In the genomic region with DNA sequence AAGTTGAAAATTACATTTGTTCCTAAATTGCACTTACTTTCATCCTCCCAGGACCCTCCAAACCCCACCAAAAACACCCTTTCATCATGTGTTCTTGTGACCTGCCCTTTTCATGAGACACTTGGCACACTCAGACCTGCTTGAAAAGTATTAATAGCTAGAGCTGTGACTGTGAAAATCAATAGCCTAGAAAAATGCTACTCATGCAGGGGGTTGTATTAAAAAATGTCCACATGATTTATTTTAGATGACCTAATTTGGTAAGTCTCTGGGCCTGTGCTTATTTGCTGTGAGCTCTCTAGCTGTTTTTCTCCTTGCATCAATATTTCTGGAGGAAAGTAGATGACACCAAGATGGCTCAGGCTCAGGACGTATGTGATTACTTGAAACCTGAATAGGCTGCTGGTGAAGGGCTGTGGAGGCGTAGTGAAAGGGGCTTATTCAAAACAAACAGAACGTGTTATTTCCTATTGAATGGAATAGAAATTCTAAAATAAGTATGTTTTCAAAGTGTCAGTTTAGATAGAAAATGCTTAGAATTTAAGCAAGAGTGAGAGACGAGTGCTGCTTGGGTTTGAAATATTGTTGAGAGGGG, we compare ENCODE assay signal across 10 cellular contexts. TPM values are rescaled to one million over a fixed set of nuclear protein-coding genes. Genes with fewer than 3 reads are reported as not detected.
DNase-seq lines count a peak whose midpoint lies in the region; ATAC-seq, FAIRE-seq and TF ChIP-seq lines count a peak whose summit lies in the region.
"Had no signal": no experiment of that assay in that cellular context is flagged by ENCODE, and none has a peak within 500 bp of the region (broad histone marks: within the 10 kb centered on the region; RNA-seq: fewer than 3 reads in every experiment).

No MANE protein-coding gene starts in this region.

- H3K4me1 ChIP-seq in astrocyte (ENCODE audit: insufficient read depth, low read length), result peaks cover 3% of the 10 kb centered on the region
- peaks cover 7 to 29% (median 15%) of the 10 kb centered on the region in 4 donors for H3K4me1 ChIP-seq in stomach

- no peak overlapping the region for H3K9ac ChIP-seq in astrocyte (ENCODE audit: low read length)

- TF ChIP-seq CTCF in astrocyte (IDR thresholded peaks at IDR 0.05; ENCODE audit: insufficient read depth, low read depth, low read length) (no peak), stomach (IDR thresholded peaks at IDR 0.05) (no peak)

- H3K79me2 ChIP-seq in astrocyte (ENCODE audit: insufficient read depth, low read length), result no peaks in the 10 kb centered on the region

- H3K4me2 ChIP-seq in astrocyte (ENCODE audit: low read length), result no peak overlapping the region

- DNase-seq in astrocyte (ENCODE audit: low read depth) (peak; percentile 41), midbrain (lab: John Stamatoyannopoulos, UW) (peak; percentile 30), stomach (no peak), frontal cortex (ENCODE audit: low spot score in 2 of 2) (no peak), islet precursor cell (no peak), OCI-M2 (lab: John Stamatoyannopoulos, UW; ENCODE audit: unreplicated experiment) (no peak)
- DNase-seq in activated T-cell treated with anti-CD3 and anti-CD28 coated beads, Interleukin-2, amount 50 U/mL, for 4 hours, result no peak

- H3K4me3 Mint-ChIP-seq in astrocyte (ENCODE audit: unreplicated experiment), result no peak overlapping the region
- no peak overlapping the region for H3K4me3 Mint-ChIP-seq in activated T-cell treated with anti-CD3 and anti-CD28 coated beads, Interleukin-2, amount 50 U/mL, for 4 hours

- no peaks in the 10 kb centered on the region for H3K4me1 Mint-ChIP-seq in astrocyte (ENCODE audit: low read depth, unreplicated experiment)
- H3K4me1 Mint-ChIP-seq in activated T-cell treated with anti-CD3 and anti-CD28 coated beads, Interleukin-2, amount 50 U/mL, for 4 hours (ENCODE audit: low read depth), result peaks cover 3% of the 10 kb centered on the region

- H3K27ac Mint-ChIP-seq in astrocyte (ENCODE audit: unreplicated experiment), result no peak overlapping the region

- no peak for TF ChIP-seq EP300 in stomach (IDR thresholded peaks at IDR 0.05)

- H3K36me3 ChIP-seq in astrocyte (ENCODE audit: insufficient read depth, low read length) (no peaks in the 10 kb centered on the region), stomach (no peaks in the 10 kb centered on the region)

- H3K27me3 ChIP-seq in astrocyte (ENCODE audit: insufficient read depth, low read length) (no peaks in the 10 kb centered on the region), stomach (no peaks in the 10 kb centered on the region)

- WGBS in stomach, 5 donors, result 47 to 65% (median 54%) methylated on average over 4 of the region's 4 CpGs

- FAIRE-seq in astrocyte (lab: Jason Lieb, UNC) (no peak), frontal cortex (lab: Jason Lieb, UNC) (no peak)

- intact Hi-C loops in stomach (cut with DNase I; ENCODE audit: low total_unique reads), result loop anchor here (5.0 to 10.0 kb wide), 2 partner anchors 295 to 362 kb away; no protein-coding TSS in a partner anchor

- TF ChIP-seq POLR2A in stomach (IDR thresholded peaks at IDR 0.05), result no peak

- peak; percentile 65 for ATAC-seq in GM19351 (IDR thresholded peaks at IDR 0.05; ENCODE audit: unreplicated experiment)
- ATAC-seq in activated T-cell treated with anti-CD3 and anti-CD28 coated beads, Interleukin-2, amount 50 U/mL, for 4 hours, result no peak

- H3K4me3 ChIP-seq in astrocyte (ENCODE audit: insufficient read depth, low read depth, low read length), result no peak overlapping the region
- no peak overlapping the region for H3K4me3 ChIP-seq in stomach

- no peaks in the 10 kb centered on the region for H4K20me1 ChIP-seq in astrocyte (ENCODE audit: insufficient read depth, low read length)

- peaks cover 1% of the 10 kb centered on the region for H3K27me3 Mint-ChIP-seq in astrocyte (ENCODE audit: low read depth, unreplicated experiment)
- H3K27me3 Mint-ChIP-seq in activated T-cell treated with anti-CD3 and anti-CD28 coated beads, Interleukin-2, amount 50 U/mL, for 4 hours (ENCODE audit: low read depth), result peaks cover 4% of the 10 kb centered on the region

- H2AFZ ChIP-seq in astrocyte (ENCODE audit: low read depth, low read length), result peak overlapping the region; percentile 31

- no peaks in the 10 kb centered on the region for H3K9me3 Mint-ChIP-seq in astrocyte (ENCODE audit: unreplicated experiment)
- no peaks in the 10 kb centered on the region for H3K9me3 Mint-ChIP-seq in activated T-cell treated with anti-CD3 and anti-CD28 coated beads, Interleukin-2, amount 50 U/mL, for 4 hours

- H3K27ac ChIP-seq in astrocyte (ENCODE audit: low read depth, low read length) (no peak overlapping the region), stomach (peak overlapping the region in 4 of 5 donors; percentile 6 to 67 (median 58))
- H3K27ac ChIP-seq: C4-2B had no signal

- H3K36me3 Mint-ChIP-seq in astrocyte (ENCODE audit: low read depth, unreplicated experiment), result no peaks in the 10 kb centered on the region
- no peaks in the 10 kb centered on the region for H3K36me3 Mint-ChIP-seq in activated T-cell treated with anti-CD3 and anti-CD28 coated beads, Interleukin-2, amount 50 U/mL, for 4 hours (ENCODE audit: insufficient read depth)

- H3K9me3 ChIP-seq in astrocyte (ENCODE audit: insufficient read depth, low read depth, low read length), result no peaks in the 10 kb centered on the region
- H3K9me3 ChIP-seq in stomach, result no peaks in the 10 kb centered on the region

RNA-seq across cellular contexts. Expression of a gene that starts 29.5 kb away (rescaled TPM):
- total RNA-seq in astrocyte, result 0.30 and 0.72 TPM in 2 replicates
- 1 to 10 TPM in 2 of 5 donors, under 1 TPM in 1, not detected in 2; 0.14 to 3.8 (median 2.2) TPM for total RNA-seq in stomach
- under 1 TPM; 0.12 to 0.43 (median 0.15) TPM for polyA plus RNA-seq in stomach
- total RNA-seq in frontal cortex, result 31.4 TPM
- total RNA-seq in activated T-cell treated with anti-CD3 and anti-CD28 coated beads, Interleukin-2, amount 50 U/mL, for 4 hours, result not detected
- total RNA-seq: mononuclear cell had no signal

Comparison
In these comparisons a context has a peak if more than half of its experiments do, and no peak if none do; other contexts are left out.
1. DNase-seq: peak in astrocyte (single experiment) and midbrain (single experiment); none in stomach (single experiment), frontal cortex (0 of 2), islet precursor cell (single experiment), OCI-M2 (single experiment) and activated T-cell treated with anti-CD3 and anti-CD28 coated beads, Interleukin-2, amount 50 U/mL, for 4 hours (single experiment).